Comparison of ENCODE assay signal across 17 cellular contexts in the genomic region with DNA sequence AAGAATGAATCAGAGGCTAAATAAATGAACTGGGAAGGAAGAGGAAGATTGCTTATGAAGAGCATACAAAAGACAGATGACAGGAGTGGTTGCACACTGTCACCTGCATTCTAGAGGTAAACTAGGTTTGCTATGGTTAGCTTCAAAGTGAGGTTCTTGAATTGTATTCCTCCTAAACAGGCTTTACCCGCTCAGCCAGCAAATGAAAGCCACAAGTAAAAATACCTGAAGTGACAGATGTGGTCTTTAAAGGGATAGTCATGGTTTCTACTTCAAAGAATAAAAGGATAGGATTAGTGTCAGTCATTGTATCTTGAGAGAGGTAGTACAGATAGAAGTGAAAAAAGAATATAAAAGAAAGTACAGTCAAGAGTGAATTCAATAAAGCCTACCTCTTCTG. TPM values are rescaled to one million over a fixed set of nuclear protein-coding genes. Genes with fewer than 3 reads are reported as not detected.
DNase-seq lines count a peak whose midpoint lies in the region; ATAC-seq and TF ChIP-seq lines count a peak whose summit lies in the region.
"Had no signal": no experiment of that assay in that cellular context is flagged by ENCODE, and none has a peak within 500 bp of the region (broad histone marks: within the 10 kb centered on the region; RNA-seq: fewer than 3 reads in every experiment).

No MANE protein-coding gene starts in this region.

- H2AFZ ChIP-seq in mammary epithelial cell (ENCODE audit: low read depth, low read length): no peak overlapping the region

- in situ Hi-C loops in mammary epithelial cell (cut with MboI; ENCODE audit: low sequenced_read_pairs in 2 of 2): no loop called here

- H3K4me3 ChIP-seq in HUES48 (ENCODE audit: low read depth, low read length) (no peak overlapping the region), mammary epithelial cell (replicated peaks in 1 of 3; ENCODE audit: insufficient read depth in 1 of 3, low read depth in 2 of 3, low read length in 3 of 3) (no peak overlapping the region)
- H3K4me3 ChIP-seq: heart left ventricle, right atrium auricular region, SJCRH30 had no signal

- no peak for DNase-seq in activated T-cell treated with anti-CD3 and anti-CD28 coated beads, Interleukin-2, amount 50 U/mL, for 72 hours
- DNase-seq in activated T-cell treated with anti-CD3 and anti-CD28 coated beads for 4 hours (no peak), mammary epithelial cell (no peak), cardiac septum (ENCODE audit: low spot score) (no peak)
- DNase-seq in activated naive CD4-positive, alpha-beta T cell treated with anti-CD3 and anti-CD28 coated beads, Interleukin-2, amount 50 U/mL, for 72 hours (ENCODE audit: low spot score in 2 of 2): no peak
- DNase-seq in stimulated activated naive CD8-positive, alpha-beta T cell treated with anti-CD3 and anti-CD28 coated beads, Interleukin-15, Interleukin-2, amounts not matched to agents 100 U/mL and 50 U/mL, for 24 hours: no peak
- no peak for DNase-seq in stimulated activated CD8-positive, alpha-beta memory T cell treated with anti-CD3 and anti-CD28 coated beads, Interleukin-4, amount 100 ng/mL, for 48 hours
- DNase-seq: ACHN, DMS153, heart left ventricle, left cardiac atrium, NCI-H1105 treated with DMSO at 0.1 percent for 48 hours, SJCRH30 had no signal

- H3K27me3 ChIP-seq in HUES48 (ENCODE audit: control insufficient read depth, insufficient read depth, low read length) (no peaks in the 10 kb centered on the region), mammary epithelial cell (ENCODE audit: insufficient read depth, low read length) (no peaks in the 10 kb centered on the region)
- H3K27me3 ChIP-seq: heart left ventricle, right atrium auricular region, SJCRH30 had no signal

- H3K4me1 Mint-ChIP-seq in activated T-cell treated with anti-CD3 and anti-CD28 coated beads, Interleukin-2, amount 50 U/mL, for 72 hours (ENCODE audit: low read depth): peaks cover 25% of the 10 kb centered on the region

- H3K9me3 Mint-ChIP-seq in activated T-cell treated with anti-CD3 and anti-CD28 coated beads, Interleukin-2, amount 50 U/mL, for 72 hours: peaks cover 2 to 6% of the 10 kb centered on the region in 2 donors
- H3K9me3 Mint-ChIP-seq in activated naive CD4-positive, alpha-beta T cell treated with anti-CD3 and anti-CD28 coated beads, Interleukin-2, amount 50 U/mL, for 72 hours: peaks cover 3 to 34% of the 10 kb centered on the region in 2 donors

- 92% methylated on average over 1 of the region's 1 CpG for WGBS in mammary epithelial cell (ENCODE audit: low coverage, missing lambda C conversion rate)

- H3K36me3 Mint-ChIP-seq in activated T-cell treated with anti-CD3 and anti-CD28 coated beads, Interleukin-2, amount 50 U/mL, for 72 hours (ENCODE audit: insufficient read depth in 2 of 2): peaks cover 12 to 20% of the 10 kb centered on the region in 2 donors
- peaks cover 23 to 42% of the 10 kb centered on the region in 2 donors for H3K36me3 Mint-ChIP-seq in activated naive CD4-positive, alpha-beta T cell treated with anti-CD3 and anti-CD28 coated beads, Interleukin-2, amount 50 U/mL, for 72 hours

- peak; percentile 83 to 91 for ATAC-seq in activated T-cell treated with anti-CD3 and anti-CD28 coated beads, Interleukin-2, amount 50 U/mL, for 72 hours (replicated peaks in 1 of 2)
- ATAC-seq in activated naive CD4-positive, alpha-beta T cell treated with anti-CD3 and anti-CD28 coated beads, Interleukin-2, amount 50 U/mL, for 72 hours: peak; percentile 69 to 91
- peak; percentile 43 for ATAC-seq in stimulated activated naive CD8-positive, alpha-beta T cell treated with anti-CD3 and anti-CD28 coated beads, Interleukin-15, Interleukin-2, amounts not matched to agents 100 U/mL and 50 U/mL, for 24 hours
- ATAC-seq: heart left ventricle; HepG2; left cardiac atrium; stimulated activated effector memory CD8-positive, alpha-beta T cell treated with anti-CD3 and anti-CD28 coated beads, Interleukin-12 subunit alpha, Interleukin-12 subunit beta, amount 100 ng/mL, for 72 hours had no signal

- peaks cover 11% of the 10 kb centered on the region; the same call in 1 of the 2 replicates for H3K36me3 ChIP-seq in HUES48 (ENCODE audit: control insufficient read depth, insufficient read depth, low read length)
- no peaks in the 10 kb centered on the region for H3K36me3 ChIP-seq in mammary epithelial cell (ENCODE audit: insufficient read depth, low read length)
- H3K36me3 ChIP-seq: right atrium auricular region, SJCRH30 had no signal

- dilution Hi-C loops in mammary epithelial cell (cut with HindIII; ENCODE audit: low sequenced_read_pairs): no loop called here

- H3K79me2 ChIP-seq in mammary epithelial cell (ENCODE audit: insufficient read depth, low read length): no peaks in the 10 kb centered on the region

- TF ChIP-seq CTCF in mammary epithelial cell (conservative IDR thresholded peaks at IDR 0.05 in 1 of 2, IDR thresholded peaks at IDR 0.05 in 1 of 2; ENCODE audit: extremely low read depth in 1 of 2, insufficient read depth in 1 of 2, low read depth in 1 of 2, low read length in 2 of 2): no peak

- intact Hi-C loops in mammary epithelial cell (cut with micrococcal nuclease): no loop called here
- intact Hi-C loops in cardiac septum (cut with DNase I): no loop called here

- H3K27me3 Mint-ChIP-seq in activated T-cell treated with anti-CD3 and anti-CD28 coated beads, Interleukin-2, amount 50 U/mL, for 72 hours (ENCODE audit: low read depth): no peaks in the 10 kb centered on the region

- BruUV-seq in mammary epithelial cell (replicated peaks; lab: Mats Ljungman, UMichigan): no TSS peak

- H3K27ac Mint-ChIP-seq in activated T-cell treated with anti-CD3 and anti-CD28 coated beads, Interleukin-2, amount 50 U/mL, for 72 hours: peak overlapping the region; percentile 9
- H3K27ac Mint-ChIP-seq in activated naive CD4-positive, alpha-beta T cell treated with anti-CD3 and anti-CD28 coated beads, Interleukin-2, amount 50 U/mL, for 72 hours: no peak overlapping the region
- H3K27ac Mint-ChIP-seq: stimulated activated effector memory CD8-positive, alpha-beta T cell treated with anti-CD3 and anti-CD28 coated beads, Interleukin-12 subunit alpha, Interleukin-12 subunit beta, amount 100 ng/mL, for 72 hours had no signal

- H4K20me1 ChIP-seq in mammary epithelial cell (ENCODE audit: insufficient read depth, low read length): no peaks in the 10 kb centered on the region

- peak overlapping the region; percentile 39 for H3K27ac ChIP-seq in HUES48 (ENCODE audit: low read depth, low read length)
- H3K27ac ChIP-seq in mammary epithelial cell (ENCODE audit: insufficient read depth, low read depth, low read length): no peak overlapping the region
- H3K27ac ChIP-seq: heart left ventricle, right atrium auricular region, SJCRH30 had no signal

- CTCF ChIA-PET in mammary epithelial cell (lab: Charles Lee; ENCODE audit: low non-redundant PET): no interaction called here

- peaks cover 44% of the 10 kb centered on the region for H3K4me1 ChIP-seq in HUES48 (ENCODE audit: control insufficient read depth, insufficient read depth, low read length)
- H3K4me1 ChIP-seq in mammary epithelial cell (ENCODE audit: insufficient read depth, low read length): peaks cover 9% of the 10 kb centered on the region
- H3K4me1 ChIP-seq: right atrium auricular region had no signal

- H3K4me2 ChIP-seq in mammary epithelial cell (ENCODE audit: insufficient read depth, low read depth, low read length): no peak overlapping the region

- H3K4me3 Mint-ChIP-seq in activated T-cell treated with anti-CD3 and anti-CD28 coated beads, Interleukin-2, amount 50 U/mL, for 72 hours: peak overlapping the region; percentile 19 to 47
- H3K4me3 Mint-ChIP-seq: stimulated activated effector memory CD8-positive, alpha-beta T cell treated with anti-CD3 and anti-CD28 coated beads, Interleukin-12 subunit alpha, Interleukin-12 subunit beta, amount 100 ng/mL, for 72 hours had no signal

- H3K9me3 ChIP-seq in HUES48 (ENCODE audit: control insufficient read depth, insufficient read depth, low read length): peaks cover 17% of the 10 kb centered on the region
- H3K9me3 ChIP-seq in mammary epithelial cell (replicated peaks; ENCODE audit: insufficient read depth, low read length): no peaks in the 10 kb centered on the region
- H3K9me3 ChIP-seq: SJCRH30 had no signal

- H3K9ac ChIP-seq in HUES48 (ENCODE audit: low read depth, low read length) (no peak overlapping the region), mammary epithelial cell (ENCODE audit: insufficient read depth, low read length) (no peak overlapping the region)

RNA-seq across cellular contexts. Expression of a gene that starts 32.4 kb away (rescaled TPM):
- total RNA-seq in activated T-cell treated with anti-CD3 and anti-CD28 coated beads, Interleukin-2, amount 50 U/mL, for 72 hours: 100 to 1,000 TPM; 136 to 147 TPM
- total RNA-seq in activated naive CD4-positive, alpha-beta T cell treated with anti-CD3 and anti-CD28 coated beads, Interleukin-2, amount 50 U/mL, for 72 hours: 100 to 1,000 TPM; 123 to 180 TPM
- 100 to 1,000 TPM; 155 to 218 TPM for total RNA-seq in mammary epithelial cell
- polyA plus RNA-seq in mammary epithelial cell: 254 TPM
- polyA minus RNA-seq in mammary epithelial cell: 257 TPM
- total RNA-seq in cardiac septum: 254 TPM
